ENCODE assay signal across 34 cellular contexts in genomic region chr15:66864086-66864830, GRCh38.
DNase-seq lines count a peak whose midpoint lies in the region; ATAC-seq and TF ChIP-seq lines count a peak whose summit lies in the region.
"Had no signal": no experiment of that assay in that cellular context is flagged by ENCODE, and none has a peak within 500 bp of the region (broad histone marks: within the 10 kb centered on the region; RNA-seq: fewer than 3 reads in every experiment).

No MANE protein-coding gene starts in this region.

- H3K9me3 ChIP-seq in RWPE2 (ENCODE audit: severe bottlenecking) (no peaks in the 10 kb centered on the region), BE2C (no peaks in the 10 kb centered on the region)
- H3K9me3 ChIP-seq: SJSA1, thyroid gland had no signal

- CTCF ChIA-PET in activated CD8-positive, alpha-beta memory T cell treated with anti-CD3 and anti-CD28 coated beads, Interleukin-2, amount 10 ng/mL, durations not matched to agents 7 days and 5 days (lab: Charles Lee) = interaction anchor here (0.8 to 6.0 kb wide), 4 partner anchors 13 to 260 kb away, joined by 3 to 33 read pairs (median 4); no protein-coding TSS in a partner anchor

- peak; percentile 30 for DNase-seq in activated CD8-positive, alpha-beta memory T cell treated with anti-CD3 and anti-CD28 coated beads for 24 hours
- DNase-seq in activated CD8-positive, alpha-beta memory T cell treated with anti-CD3 and anti-CD28 coated beads, Interleukin-2, amount 10 ng/mL, durations not matched to agents 7 days and 5 days = no peak
- DNase-seq in RWPE2 (ENCODE audit: low spot score) = peak; percentile 63
- peak; percentile 65 for DNase-seq in mesenteric fat pad (ENCODE audit: low spot score)
- DNase-seq in type B pancreatic cell (ENCODE audit: extremely low spot score, unreplicated experiment) = peak; percentile 49
- DNase-seq in BE2C = no peak
- DNase-seq in activated T-cell treated with anti-CD3 and anti-CD28 coated beads, Interleukin-2, amount 50 U/mL, for 4 hours = no peak
- no peak for DNase-seq in NCI-H2107 treated with DMSO at 0.1 percent for 48 hours (lab: John Stamatoyannopoulos, UW; ENCODE audit: unreplicated experiment)
- DNase-seq: activated CD4-positive, alpha-beta T cell treated with anti-CD3 and anti-CD28 coated beads for 48 hours; CD4-positive, CD25-positive, alpha-beta regulatory T cell; DND-41; effector CD4-positive, alpha-beta T cell; GM23248; hypothalamus; immature natural killer cell; KG1; left colon; mammary epithelial cell; NCI-H1105; NCI-H187 treated with DMSO at 0.1 percent for 48 hours; NCI-H2171 treated with DMSO at 0.1 percent for 48 hours; NCI-H510A; retina; small intestine; stimulated activated naive CD8-positive, alpha-beta T cell treated with anti-CD3 and anti-CD28 coated beads, Interleukin-15, amount 100 ng/mL, for 72 hours; T1000; thyroid gland had no signal

- H3K4me1 ChIP-seq in RWPE2 (ENCODE audit: insufficient read depth, poor library complexity, severe bottlenecking) = peaks cover 3% of the 10 kb centered on the region
- H3K4me1 ChIP-seq in BE2C = no peaks in the 10 kb centered on the region

- H3K4me1 Mint-ChIP-seq in activated CD8-positive, alpha-beta memory T cell treated with anti-CD3 and anti-CD28 coated beads, Interleukin-2, amount 10 ng/mL, durations not matched to agents 7 days and 5 days = peaks cover 3% of the 10 kb centered on the region
- H3K4me1 Mint-ChIP-seq in type B pancreatic cell (ENCODE audit: unreplicated experiment) = peaks cover 16% of the 10 kb centered on the region
- peaks cover 9% of the 10 kb centered on the region for H3K4me1 Mint-ChIP-seq in activated T-cell treated with anti-CD3 and anti-CD28 coated beads, Interleukin-2, amount 50 U/mL, for 4 hours (ENCODE audit: low read depth)
- H3K4me1 Mint-ChIP-seq: immature natural killer cell, neural crest cell had no signal

- H3K4me3 Mint-ChIP-seq in activated CD8-positive, alpha-beta memory T cell treated with anti-CD3 and anti-CD28 coated beads, Interleukin-2, amount 10 ng/mL, durations not matched to agents 7 days and 5 days = no peak overlapping the region
- H3K4me3 Mint-ChIP-seq in type B pancreatic cell = no peak overlapping the region
- H3K4me3 Mint-ChIP-seq in activated T-cell treated with anti-CD3 and anti-CD28 coated beads, Interleukin-2, amount 50 U/mL, for 4 hours = no peak overlapping the region
- H3K4me3 Mint-ChIP-seq: activated naive CD4-positive, alpha-beta T cell treated with anti-CD3 and anti-CD28 coated beads, Interleukin-2, amount 50 U/mL, for 24 hours; activated T-helper 1 cell treated with anti-CD3 and anti-CD28 coated beads, Interleukin-12 subunit alpha, Interleukin-12 subunit beta, Interleukin-2, Interleukin-4 antibody, amounts not matched to agents 30 ng/mL and 10 ng/mL and 1 ng/mL, durations not matched to agents 14 hours and 24 hours and 36 hours; immature natural killer cell; neural crest cell; stimulated activated naive CD8-positive, alpha-beta T cell treated with anti-CD3 and anti-CD28 coated beads, Interleukin-15, amount 100 ng/mL, for 72 hours had no signal

- H3K9me3 Mint-ChIP-seq in activated CD8-positive, alpha-beta memory T cell treated with anti-CD3 and anti-CD28 coated beads, Interleukin-2, amount 10 ng/mL, durations not matched to agents 7 days and 5 days (ENCODE audit: low read depth) = no peaks in the 10 kb centered on the region
- no peaks in the 10 kb centered on the region for H3K9me3 Mint-ChIP-seq in type B pancreatic cell
- no peaks in the 10 kb centered on the region for H3K9me3 Mint-ChIP-seq in activated T-cell treated with anti-CD3 and anti-CD28 coated beads, Interleukin-2, amount 50 U/mL, for 4 hours
- H3K9me3 Mint-ChIP-seq: activated naive CD4-positive, alpha-beta T cell treated with anti-CD3 and anti-CD28 coated beads, Interleukin-2, amount 50 U/mL, for 24 hours; activated T-helper 1 cell treated with anti-CD3 and anti-CD28 coated beads, Interleukin-12 subunit alpha, Interleukin-12 subunit beta, Interleukin-2, Interleukin-4 antibody, amounts not matched to agents 30 ng/mL and 10 ng/mL and 1 ng/mL, durations not matched to agents 14 hours and 24 hours and 36 hours; CD4-positive, CD25-positive, alpha-beta regulatory T cell; neural crest cell; stimulated activated naive CD8-positive, alpha-beta T cell treated with anti-CD3 and anti-CD28 coated beads, Interleukin-15, amount 100 ng/mL, for 72 hours had no signal

- H3K27me3 Mint-ChIP-seq in activated CD8-positive, alpha-beta memory T cell treated with anti-CD3 and anti-CD28 coated beads, Interleukin-2, amount 10 ng/mL, durations not matched to agents 7 days and 5 days = peaks cover 24% of the 10 kb centered on the region
- H3K27me3 Mint-ChIP-seq in type B pancreatic cell = no peaks in the 10 kb centered on the region
- H3K27me3 Mint-ChIP-seq in activated T-cell treated with anti-CD3 and anti-CD28 coated beads, Interleukin-2, amount 50 U/mL, for 4 hours (ENCODE audit: low read depth) = peaks cover 42% of the 10 kb centered on the region

- H3K36me3 ChIP-seq in RWPE2 (ENCODE audit: low read depth) = no peaks in the 10 kb centered on the region
- H3K36me3 ChIP-seq in BE2C = no peaks in the 10 kb centered on the region
- H3K36me3 ChIP-seq: thyroid gland had no signal

- no peaks in the 10 kb centered on the region for H3K36me3 Mint-ChIP-seq in activated CD8-positive, alpha-beta memory T cell treated with anti-CD3 and anti-CD28 coated beads, Interleukin-2, amount 10 ng/mL, durations not matched to agents 7 days and 5 days
- H3K36me3 Mint-ChIP-seq in type B pancreatic cell = no peaks in the 10 kb centered on the region
- H3K36me3 Mint-ChIP-seq in activated T-cell treated with anti-CD3 and anti-CD28 coated beads, Interleukin-2, amount 50 U/mL, for 4 hours (ENCODE audit: insufficient read depth) = no peaks in the 10 kb centered on the region
- H3K36me3 Mint-ChIP-seq: activated naive CD4-positive, alpha-beta T cell treated with anti-CD3 and anti-CD28 coated beads, Interleukin-2, amount 50 U/mL, for 24 hours; CD4-positive, CD25-positive, alpha-beta regulatory T cell; immature natural killer cell had no signal

- no peak for TF ChIP-seq CTCF in RWPE2 (IDR thresholded peaks at IDR 0.05; ENCODE audit: poor library complexity, severe bottlenecking)
- TF ChIP-seq CTCF in type B pancreatic cell (conservative IDR thresholded peaks at IDR 0.05) = no peak
- no peak for TF ChIP-seq CTCF in BE2C (IDR thresholded peaks at IDR 0.05; ENCODE audit: low read depth, low read length)

- no peak overlapping the region for H3K27ac Mint-ChIP-seq in activated CD8-positive, alpha-beta memory T cell treated with anti-CD3 and anti-CD28 coated beads, Interleukin-2, amount 10 ng/mL, durations not matched to agents 7 days and 5 days
- H3K27ac Mint-ChIP-seq in type B pancreatic cell = no peak overlapping the region
- H3K27ac Mint-ChIP-seq: activated naive CD4-positive, alpha-beta T cell treated with anti-CD3 and anti-CD28 coated beads, Interleukin-2, amount 50 U/mL, for 24 hours; activated T-helper 1 cell treated with anti-CD3 and anti-CD28 coated beads, Interleukin-12 subunit alpha, Interleukin-12 subunit beta, Interleukin-2, Interleukin-4 antibody, amounts not matched to agents 30 ng/mL and 10 ng/mL and 1 ng/mL, durations not matched to agents 14 hours and 24 hours and 36 hours; immature natural killer cell; stimulated activated naive CD8-positive, alpha-beta T cell treated with anti-CD3 and anti-CD28 coated beads, Interleukin-15, amount 100 ng/mL, for 72 hours had no signal

- H3K27me3 ChIP-seq in RWPE2 (ENCODE audit: insufficient read depth, poor library complexity, severe bottlenecking) = no peaks in the 10 kb centered on the region
- H3K27me3 ChIP-seq in BE2C = no peaks in the 10 kb centered on the region
- H3K27me3 ChIP-seq: SJSA1, thyroid gland had no signal

- no peak for ATAC-seq in activated CD8-positive, alpha-beta memory T cell treated with anti-CD3 and anti-CD28 coated beads, Interleukin-2, amount 10 ng/mL, durations not matched to agents 7 days and 5 days
- no peak for ATAC-seq in RWPE2 (ENCODE audit: low read depth)
- ATAC-seq in activated T-cell treated with anti-CD3 and anti-CD28 coated beads, Interleukin-2, amount 50 U/mL, for 4 hours = no peak
- ATAC-seq: left colon; stimulated activated naive CD8-positive, alpha-beta T cell treated with anti-CD3 and anti-CD28 coated beads, Interleukin-15, amount 100 ng/mL, for 72 hours had no signal

- no peak overlapping the region for H3K4me3 ChIP-seq in RWPE2 (ENCODE audit: severe bottlenecking)
- no peak overlapping the region for H3K4me3 ChIP-seq in BE2C (ENCODE audit: low read depth, low read length)
- H3K4me3 ChIP-seq: GM23248, SJSA1, thyroid gland had no signal

- no peak overlapping the region for H3K27ac ChIP-seq in RWPE2 (ENCODE audit: poor library complexity, severe bottlenecking)
- H3K27ac ChIP-seq: epithelial cell of prostate, parathyroid adenoma, thyroid gland, VCaP had no signal

Comparison
In these comparisons a context has a peak if more than half of its experiments do, and no peak if none do; other contexts are left out.
1. DNase-seq: peak in activated CD8-positive, alpha-beta memory T cell treated with anti-CD3 and anti-CD28 coated beads for 24 hours (single experiment), RWPE2 (single experiment), mesenteric fat pad (single experiment) and type B pancreatic cell (single experiment); none in activated CD8-positive, alpha-beta memory T cell treated with anti-CD3 and anti-CD28 coated beads, Interleukin-2, amount 10 ng/mL, durations not matched to agents 7 days and 5 days (single experiment), BE2C (single experiment), activated T-cell treated with anti-CD3 and anti-CD28 coated beads, Interleukin-2, amount 50 U/mL, for 4 hours (single experiment) and NCI-H2107 treated with DMSO at 0.1 percent for 48 hours (single experiment).